ENCODE assay signal across 1 cellular context in genomic region chr10:43377393-43377883, GRCh38.
TF ChIP-seq lines count a peak whose summit lies in the region.

No MANE protein-coding gene starts in this region.

TF ChIP-seq in HepG2, 621 proteins besides CTCF, POLR2A, EP300 and RAD21 (continued from another document and continues in another):
- TF ChIP-seq ZUFSP (CRISPR knock-in tag; IDR thresholded peaks at IDR 0.05; ENCODE audit: borderline replicate concordance) (no peak), ZFP37 (CRISPR knock-in tag; IDR thresholded peaks at IDR 0.05; ENCODE audit: borderline replicate concordance) (no peak), DNMT3B (CRISPR knock-in tag; conservative IDR thresholded peaks at IDR 0.05) (no peak), TBP (CRISPR knock-in tag; IDR thresholded peaks at IDR 0.05) (no peak), ZNF773 (CRISPR knock-in tag; IDR thresholded peaks at IDR 0.05; ENCODE audit: borderline replicate concordance) (no peak), ZNF337 (CRISPR knock-in tag; IDR thresholded peaks at IDR 0.05; ENCODE audit: borderline replicate concordance, low read depth) (no peak), ZBTB44 (CRISPR knock-in tag; IDR thresholded peaks at IDR 0.05) (no peak), ZNF570 (CRISPR knock-in tag; IDR thresholded peaks at IDR 0.05; ENCODE audit: borderline replicate concordance) (no peak), ZMYM2 (CRISPR knock-in tag; IDR thresholded peaks at IDR 0.05) (no peak), STAT6 (CRISPR knock-in tag; IDR thresholded peaks at IDR 0.05; ENCODE audit: borderline replicate concordance) (no peak), ZNF143 (CRISPR knock-in tag; IDR thresholded peaks at IDR 0.05) (no peak; the same call in 1 of the 2 replicates), ZSCAN12 (CRISPR knock-in tag; IDR thresholded peaks at IDR 0.05) (no peak), CBX5 (CRISPR knock-in tag; IDR thresholded peaks at IDR 0.05; ENCODE audit: borderline replicate concordance) (0 out of 2 replicates have a peak, but pooled peaks have one; percentile 24), NR2C2 (CRISPR knock-in tag; IDR thresholded peaks at IDR 0.05; ENCODE audit: borderline replicate concordance) (peak; percentile 39; the same call in 1 of the 2 replicates), ZNF558 (CRISPR knock-in tag; IDR thresholded peaks at IDR 0.05; ENCODE audit: borderline replicate concordance) (no peak), ZNF720 (CRISPR knock-in tag; IDR thresholded peaks at IDR 0.05) (no peak), SKIL (CRISPR knock-in tag; IDR thresholded peaks at IDR 0.05; ENCODE audit: borderline replicate concordance) (no peak), SP5 (CRISPR knock-in tag; IDR thresholded peaks at IDR 0.05; ENCODE audit: borderline replicate concordance, low read depth) (no peak), ZSCAN9 (CRISPR knock-in tag; IDR thresholded peaks at IDR 0.05; ENCODE audit: borderline replicate concordance) (no peak), TBL1XR1 (IDR thresholded peaks at IDR 0.05; ENCODE audit: borderline replicate concordance, low read length, partially characterized antibody) (no peak), U2AF2 (IDR thresholded peaks at IDR 0.05; ENCODE audit: low read depth, low read length) (no peak), TFE3 (CRISPR knock-in tag; IDR thresholded peaks at IDR 0.05) (no peak), ISL2 (CRISPR knock-in tag; IDR thresholded peaks at IDR 0.05) (no peak), LCORL (IDR thresholded peaks at IDR 0.05) (no peak), LCORL (CRISPR knock-in tag; IDR thresholded peaks at IDR 0.05) (peak; percentile 80; the same call in 1 of the 2 replicates), ZNF747 (CRISPR knock-in tag; IDR thresholded peaks at IDR 0.05; ENCODE audit: borderline replicate concordance) (no peak), ZNF572 (CRISPR knock-in tag; IDR thresholded peaks at IDR 0.05) (no peak), POLR2G (IDR thresholded peaks at IDR 0.05; ENCODE audit: low read depth, low read length) (no peak), ZNF138 (CRISPR knock-in tag; IDR thresholded peaks at IDR 0.05; ENCODE audit: low read depth) (no peak), ETV6 (CRISPR knock-in tag; conservative IDR thresholded peaks at IDR 0.05) (no peak), IKZF4 (CRISPR knock-in tag; IDR thresholded peaks at IDR 0.05; ENCODE audit: borderline replicate concordance, low read depth, not compliant biosample characterization) (no peak), SNAPC4 (CRISPR knock-in tag; IDR thresholded peaks at IDR 0.05) (peak; percentile 35; the same call in 1 of the 2 replicates), GFI1 (CRISPR knock-in tag; IDR thresholded peaks at IDR 0.05; ENCODE audit: borderline replicate concordance) (no peak), CEBPZ (IDR thresholded peaks at IDR 0.05; ENCODE audit: low read length) (no peak), ZNF713 (CRISPR knock-in tag; IDR thresholded peaks at IDR 0.05) (no peak), RXRA (CRISPR knock-in tag; IDR thresholded peaks at IDR 0.05) (no peak), RCOR2 (CRISPR knock-in tag; IDR thresholded peaks at IDR 0.05) (no peak)
- TF ChIP-seq, protein P1, sequence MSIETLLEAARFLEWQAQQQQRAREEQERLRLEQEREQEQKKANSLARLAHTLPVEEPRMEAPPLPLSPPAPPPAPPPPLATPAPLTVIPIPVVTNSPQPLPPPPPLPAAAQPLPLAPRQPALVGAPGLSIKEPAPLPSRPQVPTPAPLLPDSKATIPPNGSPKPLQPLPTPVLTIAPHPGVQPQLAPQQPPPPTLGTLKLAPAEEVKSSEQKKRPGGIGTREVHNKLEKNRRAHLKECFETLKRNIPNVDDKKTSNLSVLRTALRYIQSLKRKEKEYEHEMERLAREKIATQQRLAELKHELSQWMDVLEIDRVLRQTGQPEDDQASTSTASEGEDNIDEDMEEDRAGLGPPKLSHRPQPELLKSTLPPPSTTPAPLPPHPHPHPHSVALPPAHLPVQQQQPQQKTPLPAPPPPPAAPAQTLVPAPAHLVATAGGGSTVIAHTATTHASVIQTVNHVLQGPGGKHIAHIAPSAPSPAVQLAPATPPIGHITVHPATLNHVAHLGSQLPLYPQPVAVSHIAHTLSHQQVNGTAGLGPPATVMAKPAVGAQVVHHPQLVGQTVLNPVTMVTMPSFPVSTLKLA (IDR thresholded peaks at IDR 0.05) = no peak
- TF ChIP-seq, protein P2, sequence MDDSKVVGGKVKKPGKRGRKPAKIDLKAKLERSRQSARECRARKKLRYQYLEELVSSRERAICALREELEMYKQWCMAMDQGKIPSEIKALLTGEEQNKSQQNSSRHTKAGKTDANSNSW (CRISPR knock-in tag; IDR thresholded peaks at IDR 0.05; ENCODE audit: borderline replicate concordance) = no peak
- TF ChIP-seq, protein P3, sequence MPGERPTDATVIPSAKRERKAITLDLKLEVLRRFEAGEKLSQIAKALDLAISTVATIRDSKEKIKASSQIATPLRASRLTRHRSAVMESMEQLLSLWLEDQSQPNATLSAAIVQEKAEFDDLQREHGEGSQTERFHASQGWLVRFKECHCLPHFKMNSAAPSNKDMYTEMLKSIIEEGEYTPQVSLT (CRISPR knock-in tag; IDR thresholded peaks at IDR 0.05; ENCODE audit: borderline replicate concordance, low read depth) = no peak
